Comparison of ENCODE assay signal across 1 cellular context in genomic region chr1:116497660-116498059, GRCh38.
TF ChIP-seq lines count a peak whose summit lies in the region.

No MANE protein-coding gene starts in this region.

TF ChIP-seq in HepG2, 621 proteins besides CTCF, POLR2A, EP300 and RAD21 (continued from another document):
- TF ChIP-seq PLSCR1 (CRISPR knock-in tag; IDR thresholded peaks at IDR 0.05; ENCODE audit: borderline replicate concordance) (no peak), SAFB2 (CRISPR knock-in tag; IDR thresholded peaks at IDR 0.05; ENCODE audit: borderline replicate concordance, low read depth) (no peak), ZNF317 (CRISPR knock-in tag; IDR thresholded peaks at IDR 0.05) (no peak), ZSCAN31 (CRISPR knock-in tag; IDR thresholded peaks at IDR 0.05; ENCODE audit: low read depth) (no peak), POLR2AphosphoS5 (IDR thresholded peaks at IDR 0.05; ENCODE audit: low read depth, low read length) (no peak), GPN1 (CRISPR knock-in tag; IDR thresholded peaks at IDR 0.05; ENCODE audit: borderline replicate concordance) (no peak), FOXP1 (IDR thresholded peaks at IDR 0.05) (no peak), FOXP1 (CRISPR knock-in tag; IDR thresholded peaks at IDR 0.05) (no peak), HES4 (CRISPR knock-in tag; IDR thresholded peaks at IDR 0.05; ENCODE audit: borderline replicate concordance) (no peak), SNAPC2 (CRISPR knock-in tag; IDR thresholded peaks at IDR 0.05) (no peak), HBP1 (CRISPR knock-in tag; IDR thresholded peaks at IDR 0.05; ENCODE audit: low read depth) (no peak), RNF219 (CRISPR knock-in tag; IDR thresholded peaks at IDR 0.05) (no peak), SNAI1 (CRISPR knock-in tag; IDR thresholded peaks at IDR 0.05; ENCODE audit: borderline replicate concordance) (0 out of 2 replicates have a peak, but pooled peaks have one; percentile 27), ZGPAT (CRISPR knock-in tag; IDR thresholded peaks at IDR 0.05) (no peak), DNMT1 (CRISPR knock-in tag; IDR thresholded peaks at IDR 0.05) (no peak)
TF ChIP-seq in HepG2: peak in this region for 2.
